8 cellular contexts compared by ENCODE assay signal in the genomic region with DNA sequence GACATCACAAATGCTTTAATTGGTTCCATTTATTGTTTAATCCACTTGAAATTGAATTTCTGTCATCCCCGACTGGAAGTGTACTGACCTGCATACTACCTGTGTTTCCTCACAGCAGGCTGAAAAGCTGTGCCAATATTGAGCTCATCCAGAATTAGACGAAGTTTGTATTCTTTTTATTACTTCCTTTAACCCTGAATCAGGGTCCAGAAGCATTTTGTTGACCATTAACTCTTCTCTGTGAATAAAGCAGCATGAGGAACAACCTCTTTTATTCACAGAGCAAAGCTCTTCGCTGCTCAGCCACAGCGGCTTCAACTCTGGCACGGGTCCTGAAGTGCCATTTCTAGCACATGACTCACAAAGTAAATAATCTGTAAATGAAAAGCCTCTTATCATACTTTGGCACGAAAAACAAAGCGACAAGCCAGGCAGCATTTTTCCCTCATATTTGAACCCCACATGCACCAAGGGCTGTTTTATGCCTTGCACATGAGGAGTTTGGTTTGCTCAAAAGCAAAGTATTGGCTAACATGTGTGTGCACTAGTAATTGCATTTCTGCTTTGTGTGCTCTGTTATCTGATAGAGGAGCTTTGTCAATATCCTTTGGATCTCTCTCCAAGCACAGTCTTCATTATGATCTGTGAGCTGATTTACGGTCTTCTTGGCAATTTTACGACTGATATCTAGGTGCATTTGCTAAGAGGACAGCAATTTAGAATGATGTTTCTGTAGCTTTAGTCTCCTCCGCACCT. TPM values are rescaled to one million over a fixed set of nuclear protein-coding genes. Genes with fewer than 3 reads are reported as not detected.
DNase-seq lines count a peak whose midpoint lies in the region; ATAC-seq and TF ChIP-seq lines count a peak whose summit lies in the region.

No MANE protein-coding gene starts in this region.

- TF ChIP-seq CTCF in esophagus muscularis mucosa (IDR thresholded peaks at IDR 0.05), result no peak
- TF ChIP-seq CTCF in GM13977 (IDR thresholded peaks at IDR 0.05; ENCODE audit: extremely low read depth, insufficient read depth, missing control alignments), result no peak

- no peak overlapping the region for H2BK12ac ChIP-seq in neuronal stem cell (ENCODE audit: low read length)

- H3K27ac ChIP-seq in esophagus muscularis mucosa (replicated peaks in 1 of 4) (peak overlapping the region; percentile 84 to 92 (median 84)), neuronal stem cell (replicated peaks; ENCODE audit: low read length) (no peak overlapping the region)

- H3K36me3 ChIP-seq in esophagus muscularis mucosa (no peaks in the 10 kb centered on the region), neuronal stem cell (replicated peaks in 1 of 2; ENCODE audit: control insufficient read depth in 2 of 2, insufficient read depth in 2 of 2, low read length in 2 of 2) (no peaks in the 10 kb centered on the region)

- no peaks in the 10 kb centered on the region for H3K9me3 Mint-ChIP-seq in activated naive CD8-positive, alpha-beta T cell treated with anti-CD3 and anti-CD28 coated beads, Interleukin-2, amount 50 U/mL, for 24 hours
- H3K9me3 Mint-ChIP-seq in T-helper 2 cell treated with Interferon-gamma antibody and Interleukin-4, amounts not matched to agents 5 μg/mL and 100 μg/mL, for 36 hours, result no peaks in the 10 kb centered on the region

- TF ChIP-seq EP300 in esophagus muscularis mucosa (IDR thresholded peaks at IDR 0.05), result no peak

- no peak overlapping the region for H3K4me2 ChIP-seq in neuronal stem cell (ENCODE audit: insufficient read depth, low read length, poor library complexity, severe bottlenecking)

- no peak overlapping the region for H4K91ac ChIP-seq in neuronal stem cell (ENCODE audit: low read depth, low read length, poor library complexity)

- H3K9me3 ChIP-seq in esophagus muscularis mucosa, result no peaks in the 10 kb centered on the region
- H3K9me3 ChIP-seq in neuronal stem cell (replicated peaks in 1 of 2; ENCODE audit: control insufficient read depth in 2 of 2, insufficient read depth in 1 of 2, low read depth in 1 of 2, low read length in 2 of 2), result no peaks in the 10 kb centered on the region

- intact Hi-C loops in esophagus muscularis mucosa (cut with DNase I), result loop anchor here (5.0 to 10.0 kb wide), 2 partner anchors 37 to 60 kb away; a partner anchor contains a TSS

- H3K27me3 ChIP-seq in esophagus muscularis mucosa (no peaks in the 10 kb centered on the region), neuronal stem cell (ENCODE audit: control insufficient read depth in 3 of 3, insufficient read depth in 3 of 3, low read depth in 1 of 3, low read length in 3 of 3) (peaks cover 0 to 55% (median 0%) of the 10 kb centered on the region in 3 experiments)

- H3K4me1 ChIP-seq in esophagus muscularis mucosa (peaks cover 18 to 50% (median 45%) of the 10 kb centered on the region in 4 donors), neuronal stem cell (ENCODE audit: control insufficient read depth in 2 of 2, insufficient read depth in 1 of 2, low read depth in 1 of 2, low read length in 2 of 2) (peaks cover 0 to 4% of the 10 kb centered on the region in 2 donors)

- H3K4me1 Mint-ChIP-seq in activated naive CD8-positive, alpha-beta T cell treated with anti-CD3 and anti-CD28 coated beads, Interleukin-2, amount 50 U/mL, for 24 hours, result peaks cover 3% of the 10 kb centered on the region
- peaks cover 3% of the 10 kb centered on the region for H3K4me1 Mint-ChIP-seq in T-helper 2 cell treated with Interferon-gamma antibody and Interleukin-4, amounts not matched to agents 5 μg/mL and 100 μg/mL, for 36 hours (ENCODE audit: low read depth)

- H3K4me3 Mint-ChIP-seq in activated naive CD8-positive, alpha-beta T cell treated with anti-CD3 and anti-CD28 coated beads, Interleukin-2, amount 50 U/mL, for 24 hours, result no peak overlapping the region
- H3K4me3 Mint-ChIP-seq in T-helper 2 cell treated with Interferon-gamma antibody and Interleukin-4, amounts not matched to agents 5 μg/mL and 100 μg/mL, for 36 hours, result no peak overlapping the region

- WGBS in esophagus muscularis mucosa, result 16% methylated on average over 10 of the region's 10 CpGs
- WGBS in neuronal stem cell (ENCODE audit: extremely low coverage in 2 of 2, insufficient read length in 2 of 2, insufficient replicate concordance in 1 of 2), 2 donors, result no CpG with 5 or more reads among the region's 10 CpGs

- no peaks in the 10 kb centered on the region for H3K79me1 ChIP-seq in neuronal stem cell (ENCODE audit: low read depth, low read length)

- no peak overlapping the region for H2AK5ac ChIP-seq in neuronal stem cell (ENCODE audit: low read depth, low read length)

- DNase-seq in HS-5 (ENCODE audit: low read depth) (peak; percentile 62), RKO (ENCODE audit: low spot score) (peak; percentile 70), esophagus muscularis mucosa (ENCODE audit: extremely low spot score) (no peak), neuronal stem cell (ENCODE audit: low spot score) (no peak), GM13977 (ENCODE audit: low spot score) (no peak)
- DNase-seq in activated naive CD8-positive, alpha-beta T cell treated with anti-CD3 and anti-CD28 coated beads, Interleukin-2, amount 50 U/mL, for 24 hours, result no peak
- DNase-seq in T-helper 2 cell treated with Interferon-gamma antibody and Interleukin-4, amounts not matched to agents 5 μg/mL and 100 μg/mL, for 36 hours (ENCODE audit: low spot score), result no peak

- H3K27me3 Mint-ChIP-seq in activated naive CD8-positive, alpha-beta T cell treated with anti-CD3 and anti-CD28 coated beads, Interleukin-2, amount 50 U/mL, for 24 hours, result peaks cover 37% of the 10 kb centered on the region
- peaks cover 52% of the 10 kb centered on the region for H3K27me3 Mint-ChIP-seq in T-helper 2 cell treated with Interferon-gamma antibody and Interleukin-4, amounts not matched to agents 5 μg/mL and 100 μg/mL, for 36 hours (ENCODE audit: low read depth)

- no peak overlapping the region for H3K23ac ChIP-seq in neuronal stem cell (ENCODE audit: low read depth, low read length, poor library complexity)

- H3K9ac ChIP-seq in neuronal stem cell (ENCODE audit: low read depth, low read length, poor library complexity), result no peak overlapping the region

- ATAC-seq in activated naive CD8-positive, alpha-beta T cell treated with anti-CD3 and anti-CD28 coated beads, Interleukin-2, amount 50 U/mL, for 24 hours, result no peak
- ATAC-seq in GM19455 (IDR thresholded peaks at IDR 0.05; ENCODE audit: unreplicated experiment), result no peak

- no peak overlapping the region for H2BK15ac ChIP-seq in neuronal stem cell (ENCODE audit: low read length)

- no peaks in the 10 kb centered on the region for H3K36me3 Mint-ChIP-seq in activated naive CD8-positive, alpha-beta T cell treated with anti-CD3 and anti-CD28 coated beads, Interleukin-2, amount 50 U/mL, for 24 hours (ENCODE audit: low read depth)
- H3K36me3 Mint-ChIP-seq in T-helper 2 cell treated with Interferon-gamma antibody and Interleukin-4, amounts not matched to agents 5 μg/mL and 100 μg/mL, for 36 hours (ENCODE audit: low read depth), result no peaks in the 10 kb centered on the region

- peak overlapping the region; percentile 11 to 51 (median 31) for H3K4me3 ChIP-seq in esophagus muscularis mucosa
- H3K4me3 ChIP-seq in neuronal stem cell (ENCODE audit: low read length in 2 of 2), result no peak overlapping the region

- TF ChIP-seq POLR2A in esophagus muscularis mucosa (IDR thresholded peaks at IDR 0.05; ENCODE audit: low read depth), result no peak

- no peak overlapping the region for H3K18ac ChIP-seq in neuronal stem cell (ENCODE audit: low read length)

- H3K27ac Mint-ChIP-seq in activated naive CD8-positive, alpha-beta T cell treated with anti-CD3 and anti-CD28 coated beads, Interleukin-2, amount 50 U/mL, for 24 hours, result no peak overlapping the region
- no peak overlapping the region for H3K27ac Mint-ChIP-seq in T-helper 2 cell treated with Interferon-gamma antibody and Interleukin-4, amounts not matched to agents 5 μg/mL and 100 μg/mL, for 36 hours

- in situ Hi-C loops in GM13977 (cut with MboI; ENCODE audit: low pct_unique_long_range_greater_than_20kb, low sequenced_read_pairs, unreplicated experiment), result no loop called here

- no peak overlapping the region for H2BK5ac ChIP-seq in neuronal stem cell (ENCODE audit: low read length)

- no peak overlapping the region for H4K8ac ChIP-seq in neuronal stem cell (ENCODE audit: low read depth, low read length)

- H3K14ac ChIP-seq in neuronal stem cell (ENCODE audit: low read length), result no peak overlapping the region

- no peak overlapping the region for H2BK120ac ChIP-seq in neuronal stem cell (ENCODE audit: low read depth, low read length)

- H2AFZ ChIP-seq in neuronal stem cell (ENCODE audit: low read length), result peak overlapping the region; percentile 64

- H3K4ac ChIP-seq in neuronal stem cell (ENCODE audit: low read length), result no peak overlapping the region

RNA-seq across cellular contexts. Expression of a gene that starts 33.0 kb away (rescaled TPM):
- 1 to 10 TPM in 1 of 4 donors, under 1 TPM in 1, not detected in 2; 0.58 to 8.0 TPM for total RNA-seq in esophagus muscularis mucosa
- polyA plus RNA-seq in neuronal stem cell (2013, experiment 1 of 2), result not detected
- polyA plus RNA-seq in neuronal stem cell (2013, experiment 2 of 2), result not detected

RNA-seq across cellular contexts. Expression of a gene that starts 52.4 kb away (rescaled TPM):
- 100 to 1,000 TPM in 3 of 4 donors, 10 to 100 TPM in 1; 73.7 to 172 (median 129) TPM for total RNA-seq in esophagus muscularis mucosa
- polyA plus RNA-seq in neuronal stem cell (2013, experiment 1 of 2), result 12.0 TPM
- 12.4 TPM for polyA plus RNA-seq in neuronal stem cell (2013, experiment 2 of 2)

RNA-seq across cellular contexts. Expression of a gene that starts 57.8 kb away (rescaled TPM):
- total RNA-seq in esophagus muscularis mucosa, result under 1 TPM in 1 of 4 donors, not detected in 3; 0.50 TPM
- 2.9 TPM for polyA plus RNA-seq in neuronal stem cell (2013, experiment 1 of 2)
- 2.8 TPM for polyA plus RNA-seq in neuronal stem cell (2013, experiment 2 of 2)

Comparison
In these comparisons a context has a peak if more than half of its experiments do, and no peak if none do; other contexts are left out.
1. DNase-seq: peak in HS-5 (single experiment) and RKO (single experiment); none in esophagus muscularis mucosa (single experiment), neuronal stem cell (single experiment), GM13977 (single experiment), activated naive CD8-positive, alpha-beta T cell treated with anti-CD3 and anti-CD28 coated beads, Interleukin-2, amount 50 U/mL, for 24 hours (single experiment) and T-helper 2 cell treated with Interferon-gamma antibody and Interleukin-4, amounts not matched to agents 5 μg/mL and 100 μg/mL, for 36 hours (single experiment).
2. H3K4me3 ChIP-seq: peak in esophagus muscularis mucosa (4 of 4); none in neuronal stem cell (0 of 2).